In the genomic region with DNA sequence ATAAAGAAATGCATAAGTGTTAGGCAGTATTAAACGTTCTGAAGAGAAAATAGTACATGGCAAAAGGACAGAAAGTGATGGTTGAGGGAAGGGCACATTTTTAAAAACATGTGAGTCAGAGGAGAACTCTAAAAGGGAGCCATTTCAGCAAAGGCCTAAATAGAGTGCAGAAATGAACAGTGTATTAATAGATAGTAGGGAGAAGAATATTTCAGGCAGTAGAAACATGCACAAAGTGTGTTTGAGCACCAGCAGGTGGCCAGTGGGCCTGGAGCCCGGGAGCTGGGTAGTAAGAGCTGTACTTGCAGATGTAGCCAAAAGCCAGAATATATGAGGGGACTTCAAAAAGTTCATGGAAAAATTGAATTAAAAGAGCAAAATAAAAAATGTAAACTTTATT, we compare ENCODE assay signal across 14 cellular contexts.
"Had no signal": no experiment of that assay in that cellular context is flagged by ENCODE, and none has a peak within 500 bp of the region (broad histone marks: within the 10 kb centered on the region; RNA-seq: fewer than 3 reads in every experiment).

No MANE protein-coding gene starts in this region.

- H3K27me3 Mint-ChIP-seq: activated CD4-positive, alpha-beta memory T cell treated with anti-CD3 and anti-CD28 coated beads for 36 hours; activated CD4-positive, alpha-beta T cell treated with anti-CD3 and anti-CD28 coated beads for 36 hours; activated CD8-positive, alpha-beta memory T cell treated with anti-CD3 and anti-CD28 coated beads, Interleukin-2, amount 10 ng/mL, durations not matched to agents 7 days and 5 days; central memory CD8-positive, alpha-beta T cell; naive thymus-derived CD8-positive, alpha-beta T cell; stimulated activated naive CD8-positive, alpha-beta T cell treated with anti-CD3 and anti-CD28 coated beads, Interleukin-15, amount 100 ng/mL, for 72 hours had no signal

- H3K9me3 ChIP-seq: neutrophil had no signal

- H3K4me3 ChIP-seq: spleen had no signal

- H3K4me1 ChIP-seq: spleen had no signal

- H3K36me3 Mint-ChIP-seq: activated CD4-positive, alpha-beta memory T cell treated with anti-CD3 and anti-CD28 coated beads for 36 hours; activated CD8-positive, alpha-beta memory T cell treated with anti-CD3 and anti-CD28 coated beads, Interleukin-2, amount 10 ng/mL, durations not matched to agents 7 days and 5 days; naive thymus-derived CD8-positive, alpha-beta T cell had no signal

- H3K4me1 Mint-ChIP-seq: activated CD4-positive, alpha-beta T cell treated with anti-CD3 and anti-CD28 coated beads for 36 hours; activated CD8-positive, alpha-beta memory T cell treated with anti-CD3 and anti-CD28 coated beads, Interleukin-2, amount 10 ng/mL, durations not matched to agents 7 days and 5 days; central memory CD8-positive, alpha-beta T cell; naive thymus-derived CD8-positive, alpha-beta T cell; stimulated activated naive CD8-positive, alpha-beta T cell treated with anti-CD3 and anti-CD28 coated beads, Interleukin-15, amount 100 ng/mL, for 72 hours had no signal

- ATAC-seq: activated CD4-positive, alpha-beta T cell treated with anti-CD3 and anti-CD28 coated beads for 36 hours; activated CD8-positive, alpha-beta memory T cell treated with anti-CD3 and anti-CD28 coated beads, Interleukin-2, amount 10 ng/mL, durations not matched to agents 7 days and 5 days; left colon; naive thymus-derived CD8-positive, alpha-beta T cell; stimulated activated naive CD8-positive, alpha-beta T cell treated with anti-CD3 and anti-CD28 coated beads, Interleukin-15, amount 100 ng/mL, for 72 hours had no signal

- H3K4me3 Mint-ChIP-seq: activated CD4-positive, alpha-beta memory T cell treated with anti-CD3 and anti-CD28 coated beads for 36 hours; activated CD4-positive, alpha-beta T cell treated with anti-CD3 and anti-CD28 coated beads for 36 hours; activated CD8-positive, alpha-beta memory T cell treated with anti-CD3 and anti-CD28 coated beads, Interleukin-2, amount 10 ng/mL, durations not matched to agents 7 days and 5 days; central memory CD8-positive, alpha-beta T cell; naive thymus-derived CD8-positive, alpha-beta T cell; stimulated activated naive CD8-positive, alpha-beta T cell treated with anti-CD3 and anti-CD28 coated beads, Interleukin-15, amount 100 ng/mL, for 72 hours had no signal

- H3K27ac Mint-ChIP-seq: activated CD4-positive, alpha-beta memory T cell treated with anti-CD3 and anti-CD28 coated beads for 36 hours; activated CD4-positive, alpha-beta T cell treated with anti-CD3 and anti-CD28 coated beads for 36 hours; activated CD8-positive, alpha-beta memory T cell treated with anti-CD3 and anti-CD28 coated beads, Interleukin-2, amount 10 ng/mL, durations not matched to agents 7 days and 5 days; naive thymus-derived CD8-positive, alpha-beta T cell; stimulated activated naive CD8-positive, alpha-beta T cell treated with anti-CD3 and anti-CD28 coated beads, Interleukin-15, amount 100 ng/mL, for 72 hours had no signal

- H3K27me3 ChIP-seq: neutrophil, spleen had no signal

- DNase-seq: activated CD4-positive, alpha-beta memory T cell treated with anti-CD3 and anti-CD28 coated beads for 36 hours; activated CD4-positive, alpha-beta T cell treated with anti-CD3 and anti-CD28 coated beads for 36 hours; activated CD8-positive, alpha-beta memory T cell treated with anti-CD3 and anti-CD28 coated beads, Interleukin-2, amount 10 ng/mL, durations not matched to agents 7 days and 5 days; activated naive CD4-positive, alpha-beta T cell treated with anti-CD3 and anti-CD28 coated beads, Interleukin-2, amount 50 U/mL, for 16 hours; activated T-cell treated with anti-CD3 and anti-CD28 coated beads, Interleukin-2, amount 50 U/mL, for 1 hour; effector CD8-positive, alpha-beta T cell; foreskin melanocyte; left colon; naive thymus-derived CD8-positive, alpha-beta T cell; spleen; stimulated activated naive CD8-positive, alpha-beta T cell treated with anti-CD3 and anti-CD28 coated beads, Interleukin-15, amount 100 ng/mL, for 72 hours; T-helper 2 cell had no signal

- H3K27ac ChIP-seq: neutrophil, spleen had no signal

- H3K36me3 ChIP-seq: neutrophil, spleen had no signal
